In genomic region chr7:150448789-150449147, GRCh38 we compare ENCODE assay signal across 8 cellular contexts. TPM values are rescaled to one million over a fixed set of nuclear protein-coding genes. Genes with fewer than 3 reads are reported as not detected.
DNase-seq lines count a peak whose midpoint lies in the region; ATAC-seq lines count a peak whose summit lies in the region.

No MANE protein-coding gene starts in this region.

- no peak overlapping the region for H2BK12ac ChIP-seq in mesenchymal stem cell (ENCODE audit: low read length in 2 of 2)

- peaks cover 2% of the 10 kb centered on the region for H3K4me1 ChIP-seq in mesenchymal stem cell (ENCODE audit: control insufficient read depth, insufficient read depth, low read depth, low read length)

- no peak overlapping the region for H3K4me3 ChIP-seq in mesenchymal stem cell (ENCODE audit: insufficient read depth in 1 of 2, low read depth in 1 of 2, low read length in 2 of 2)

- WGBS in mesenchymal stem cell, result 1% methylated on average over 6 of the region's 6 CpGs

- no peak overlapping the region for H4K91ac ChIP-seq in mesenchymal stem cell (ENCODE audit: low read length)

- H3K4me2 ChIP-seq in mesenchymal stem cell (ENCODE audit: low read length, poor library complexity, severe bottlenecking), result no peak overlapping the region

- ATAC-seq in GM18861 (IDR thresholded peaks at IDR 0.05; ENCODE audit: unreplicated experiment), result peak; percentile 51
- peak; percentile 53 for ATAC-seq in HG03354 (IDR thresholded peaks at IDR 0.05; ENCODE audit: poor library complexity, severe bottlenecking, unreplicated experiment)

- no peak overlapping the region for H3K23ac ChIP-seq in mesenchymal stem cell (ENCODE audit: low read length in 2 of 2)

- DNase-seq in AG08395 (ENCODE audit: low spot score) (peak; percentile 88), NCI-H526 (lab: John Stamatoyannopoulos, UW) (peak; percentile 32 to 81), ecto neural progenitor cell (ENCODE audit: low spot score) (peak; percentile 81), mesenchymal stem cell (peak; percentile 44)
- DNase-seq in activated CD4-positive, alpha-beta T cell treated with anti-CD3 and anti-CD28 coated beads, Interleukin-2, amount 50 U/mL, for 4 hours, result peak; percentile 87
- peak; percentile 70 to 79 for DNase-seq in stimulated activated CD8-positive, alpha-beta memory T cell treated with anti-CD3 and anti-CD28 coated beads, Interleukin-15, amount 100 ng/mL, for 4 hours (ENCODE audit: low read depth in 2 of 2)

- H3K18ac ChIP-seq in mesenchymal stem cell (ENCODE audit: low read depth in 1 of 2, low read length in 2 of 2), result no peak overlapping the region

- no peak overlapping the region for H2AK5ac ChIP-seq in mesenchymal stem cell (ENCODE audit: low read length, severe bottlenecking)

- H3K36me3 ChIP-seq in mesenchymal stem cell (ENCODE audit: control insufficient read depth in 1 of 2, insufficient read depth in 2 of 2, low read depth in 1 of 2, low read length in 2 of 2), result no peaks in the 10 kb centered on the region

- no peak overlapping the region for H3K14ac ChIP-seq in mesenchymal stem cell (ENCODE audit: low read length in 2 of 2)

- no peak overlapping the region for H2BK120ac ChIP-seq in mesenchymal stem cell (ENCODE audit: low read depth, low read length)

- no peak overlapping the region for H4K8ac ChIP-seq in mesenchymal stem cell (ENCODE audit: low read length)

- no peak overlapping the region for H2BK5ac ChIP-seq in mesenchymal stem cell (ENCODE audit: low read depth, low read length, poor library complexity, severe bottlenecking)

- no peaks in the 10 kb centered on the region for H3K79me1 ChIP-seq in mesenchymal stem cell (replicated peaks; ENCODE audit: low read length, poor library complexity, severe bottlenecking)

- no peak overlapping the region for H3K4ac ChIP-seq in mesenchymal stem cell (ENCODE audit: low read depth in 1 of 2, low read length in 2 of 2)

- no peak overlapping the region for H3K9ac ChIP-seq in mesenchymal stem cell (ENCODE audit: low read length)

- H2AFZ ChIP-seq in mesenchymal stem cell (ENCODE audit: low read depth, low read length), result no peak overlapping the region

- H3K9me3 ChIP-seq in mesenchymal stem cell (ENCODE audit: control insufficient read depth, low read length), result no peaks in the 10 kb centered on the region

- H3K27ac ChIP-seq in mesenchymal stem cell (ENCODE audit: low read length, poor library complexity, severe bottlenecking), result no peak overlapping the region

- no peak overlapping the region for H2BK15ac ChIP-seq in mesenchymal stem cell (ENCODE audit: low read depth, poor library complexity, severe bottlenecking)

- peaks cover 26 to 33% of the 10 kb centered on the region in 2 experiments for H3K27me3 ChIP-seq in mesenchymal stem cell (ENCODE audit: control insufficient read depth in 1 of 2, insufficient read depth in 1 of 2, low read length in 2 of 2)

RNA-seq across cellular contexts. Expression of gene GIMAP8, which starts 1.7 kb away (rescaled TPM):
- not detected for polyA plus RNA-seq in mesenchymal stem cell (2013, experiment 1 of 2)
- not detected for polyA plus RNA-seq in mesenchymal stem cell (2013, experiment 2 of 2)
